ENCODE assay signal across 25 cellular contexts in genomic region chr10:88962336-88962735, GRCh38. TPM values are rescaled to one million over a fixed set of nuclear protein-coding genes. Genes with fewer than 3 reads are reported as not detected.
DNase-seq lines count a peak whose midpoint lies in the region; ATAC-seq and TF ChIP-seq lines count a peak whose summit lies in the region.
"Had no signal": no experiment of that assay in that cellular context is flagged by ENCODE, and none has a peak within 500 bp of the region (broad histone marks: within the 10 kb centered on the region; RNA-seq: fewer than 3 reads in every experiment).

No MANE protein-coding gene starts in this region.

- H3K27ac ChIP-seq in MM.1S (ENCODE audit: low read length): no peak overlapping the region
- no peak overlapping the region for H3K27ac ChIP-seq in PC-9
- H3K27ac ChIP-seq: HL-60, stomach, upper lobe of left lung had no signal

- H3K4me3 ChIP-seq in MM.1S (ENCODE audit: low read length) (no peak overlapping the region), PC-9 (no peak overlapping the region)
- H3K4me3 ChIP-seq: smooth muscle cell, stomach, upper lobe of left lung had no signal

- peaks cover 10% of the 10 kb centered on the region for H3K36me3 Mint-ChIP-seq in activated naive CD8-positive, alpha-beta T cell treated with anti-CD3 and anti-CD28 coated beads, Interleukin-2, amount 10 ng/mL, durations not matched to agents 7 days and 5 days
- peaks cover 2% of the 10 kb centered on the region for H3K36me3 Mint-ChIP-seq in activated naive CD8-positive, alpha-beta T cell treated with anti-CD3 and anti-CD28 coated beads for 36 hours
- H3K36me3 Mint-ChIP-seq in activated CD8-positive, alpha-beta T cell treated with anti-CD3 and anti-CD28 coated beads, Interleukin-2, amount 10 ng/mL, durations not matched to agents 7 days and 5 days (ENCODE audit: low read depth): peaks cover 10% of the 10 kb centered on the region
- H3K36me3 Mint-ChIP-seq in stimulated activated effector memory CD8-positive, alpha-beta T cell treated with anti-CD3 and anti-CD28 coated beads, Interleukin-12 subunit alpha, Interleukin-12 subunit beta, amount 100 ng/mL, for 72 hours: no peaks in the 10 kb centered on the region
- H3K36me3 Mint-ChIP-seq: WTC11 had no signal

- CTCF ChIA-PET in activated CD8-positive, alpha-beta T cell treated with anti-CD3 and anti-CD28 coated beads, Interleukin-2, amount 10 ng/mL, durations not matched to agents 7 days and 5 days (lab: Charles Lee): interaction anchor here (0.6 to 1.3 kb wide), 2 partner anchors 19 to 255 kb away, joined by 3 to 4 read pairs; no protein-coding TSS in a partner anchor
- CTCF ChIA-PET in PC-9 (lab: Charles Lee): no interaction called here

- H3K4me2 ChIP-seq in MM.1S (ENCODE audit: low read depth, low read length) (no peak overlapping the region), PC-9 (no peak overlapping the region)
- H3K4me2 ChIP-seq: smooth muscle cell had no signal

- intact Hi-C loops in PC-9 (cut with micrococcal nuclease; ENCODE audit: unreplicated experiment): no loop called here

- no peaks in the 10 kb centered on the region for H3K27me3 Mint-ChIP-seq in activated naive CD8-positive, alpha-beta T cell treated with anti-CD3 and anti-CD28 coated beads, Interleukin-2, amount 10 ng/mL, durations not matched to agents 7 days and 5 days
- no peaks in the 10 kb centered on the region for H3K27me3 Mint-ChIP-seq in activated naive CD8-positive, alpha-beta T cell treated with anti-CD3 and anti-CD28 coated beads for 36 hours
- H3K27me3 Mint-ChIP-seq in activated CD8-positive, alpha-beta T cell treated with anti-CD3 and anti-CD28 coated beads, Interleukin-2, amount 10 ng/mL, durations not matched to agents 7 days and 5 days (ENCODE audit: low read depth): no peaks in the 10 kb centered on the region

- POLR2A ChIA-PET in activated naive CD8-positive, alpha-beta T cell treated with anti-CD3 and anti-CD28 coated beads, Interleukin-2, amount 10 ng/mL, durations not matched to agents 7 days and 5 days (lab: Charles Lee): interaction anchor here (0.6 to 1.6 kb wide), 5 partner anchors 13 to 207 kb away, joined by 3 to 9 read pairs (median 5); partner anchors contain the start of gene FAS
- POLR2A ChIA-PET in activated CD8-positive, alpha-beta T cell treated with anti-CD3 and anti-CD28 coated beads, Interleukin-2, amount 10 ng/mL, durations not matched to agents 7 days and 5 days (lab: Charles Lee): interaction anchor here (0.6 to 1.1 kb wide), 4 partner anchors 28 to 37 kb away, joined by 3 to 5 read pairs (median 4); partner anchors contain the start of gene FAS
- POLR2A ChIA-PET in PC-9 (lab: Charles Lee; ENCODE audit: unreplicated experiment): no interaction called here

- H3K9me3 ChIP-seq in MM.1S (replicated peaks; ENCODE audit: insufficient read depth, low read length): no peaks in the 10 kb centered on the region
- H3K9me3 ChIP-seq in PC-9 (ENCODE audit: insufficient read depth, low read depth): no peaks in the 10 kb centered on the region
- H3K9me3 ChIP-seq: stomach, upper lobe of left lung had no signal

- peak overlapping the region; percentile 69 for H3K4me3 Mint-ChIP-seq in activated naive CD8-positive, alpha-beta T cell treated with anti-CD3 and anti-CD28 coated beads, Interleukin-2, amount 10 ng/mL, durations not matched to agents 7 days and 5 days
- H3K4me3 Mint-ChIP-seq in activated naive CD8-positive, alpha-beta T cell treated with anti-CD3 and anti-CD28 coated beads for 36 hours: no peak overlapping the region
- peak overlapping the region; percentile 17 for H3K4me3 Mint-ChIP-seq in activated CD8-positive, alpha-beta T cell treated with anti-CD3 and anti-CD28 coated beads, Interleukin-2, amount 10 ng/mL, durations not matched to agents 7 days and 5 days
- H3K4me3 Mint-ChIP-seq in stimulated activated effector memory CD8-positive, alpha-beta T cell treated with anti-CD3 and anti-CD28 coated beads, Interleukin-12 subunit alpha, Interleukin-12 subunit beta, amount 100 ng/mL, for 72 hours: no peak overlapping the region
- H3K4me3 Mint-ChIP-seq: WTC11 had no signal

- H3K36me3 ChIP-seq in MM.1S (replicated peaks; ENCODE audit: insufficient read depth, low read length) (no peaks in the 10 kb centered on the region), PC-9 (ENCODE audit: low read depth) (no peaks in the 10 kb centered on the region)
- H3K36me3 ChIP-seq: stomach, upper lobe of left lung had no signal

- H3K79me2 ChIP-seq in MM.1S (ENCODE audit: low read length) (no peaks in the 10 kb centered on the region), PC-9 (ENCODE audit: low read depth) (no peaks in the 10 kb centered on the region)

- H3K9me3 Mint-ChIP-seq in activated naive CD8-positive, alpha-beta T cell treated with anti-CD3 and anti-CD28 coated beads, Interleukin-2, amount 10 ng/mL, durations not matched to agents 7 days and 5 days: no peaks in the 10 kb centered on the region
- no peaks in the 10 kb centered on the region for H3K9me3 Mint-ChIP-seq in activated naive CD8-positive, alpha-beta T cell treated with anti-CD3 and anti-CD28 coated beads for 36 hours
- no peaks in the 10 kb centered on the region for H3K9me3 Mint-ChIP-seq in activated CD8-positive, alpha-beta T cell treated with anti-CD3 and anti-CD28 coated beads, Interleukin-2, amount 10 ng/mL, durations not matched to agents 7 days and 5 days (ENCODE audit: insufficient read depth)
- no peaks in the 10 kb centered on the region for H3K9me3 Mint-ChIP-seq in stimulated activated effector memory CD8-positive, alpha-beta T cell treated with anti-CD3 and anti-CD28 coated beads, Interleukin-12 subunit alpha, Interleukin-12 subunit beta, amount 100 ng/mL, for 72 hours
- H3K9me3 Mint-ChIP-seq: WTC11 had no signal

- H3K9ac ChIP-seq in MM.1S (ENCODE audit: low read length): no peak overlapping the region

- no TSS peak for BruUV-seq in PC-9 (replicated peaks; lab: Mats Ljungman, UMichigan)

- peaks cover 92% of the 10 kb centered on the region for H3K27me3 ChIP-seq in MM.1S (replicated peaks; ENCODE audit: insufficient read depth, low read length)
- no peaks in the 10 kb centered on the region for H3K27me3 ChIP-seq in PC-9 (ENCODE audit: insufficient read depth, low read depth)
- H3K27me3 ChIP-seq: stomach, upper lobe of left lung had no signal

- no peak for TF ChIP-seq CTCF in MM.1S (IDR thresholded peaks at IDR 0.05; ENCODE audit: low read length)
- no peak for TF ChIP-seq CTCF in PC-9 (conservative IDR thresholded peaks at IDR 0.05)

- H3K4me1 ChIP-seq in MM.1S (ENCODE audit: low read length) (peaks cover 10% of the 10 kb centered on the region; the same call in 1 of the 2 replicates), PC-9 (replicated peaks; ENCODE audit: insufficient read depth) (peaks cover 8% of the 10 kb centered on the region; the same call in 1 of the 2 replicates)

- peak; percentile 93 for ATAC-seq in activated naive CD8-positive, alpha-beta T cell treated with anti-CD3 and anti-CD28 coated beads, Interleukin-2, amount 10 ng/mL, durations not matched to agents 7 days and 5 days (ENCODE audit: low read depth)
- ATAC-seq in activated CD8-positive, alpha-beta T cell treated with anti-CD3 and anti-CD28 coated beads, Interleukin-2, amount 10 ng/mL, durations not matched to agents 7 days and 5 days: peak; percentile 85
- ATAC-seq in stimulated activated effector memory CD8-positive, alpha-beta T cell treated with anti-CD3 and anti-CD28 coated beads, Interleukin-12 subunit alpha, Interleukin-12 subunit beta, amount 100 ng/mL, for 72 hours: no peak
- no peak for ATAC-seq in GM21825 (IDR thresholded peaks at IDR 0.05; ENCODE audit: unreplicated experiment)
- ATAC-seq: WTC11 had no signal

- H3F3A ChIP-seq in MM.1S (ENCODE audit: insufficient read depth, low read length): peaks cover 6% of the 10 kb centered on the region; the same call in 1 of the 2 replicates
- H3F3A ChIP-seq in PC-9 (ENCODE audit: insufficient read depth, low read depth): no peaks in the 10 kb centered on the region

- H3K4me1 Mint-ChIP-seq in activated naive CD8-positive, alpha-beta T cell treated with anti-CD3 and anti-CD28 coated beads, Interleukin-2, amount 10 ng/mL, durations not matched to agents 7 days and 5 days: peaks cover 25% of the 10 kb centered on the region
- peaks cover 20% of the 10 kb centered on the region for H3K4me1 Mint-ChIP-seq in activated naive CD8-positive, alpha-beta T cell treated with anti-CD3 and anti-CD28 coated beads for 36 hours
- peaks cover 32% of the 10 kb centered on the region for H3K4me1 Mint-ChIP-seq in activated CD8-positive, alpha-beta T cell treated with anti-CD3 and anti-CD28 coated beads, Interleukin-2, amount 10 ng/mL, durations not matched to agents 7 days and 5 days (ENCODE audit: low read depth)
- H3K4me1 Mint-ChIP-seq in stimulated activated effector memory CD8-positive, alpha-beta T cell treated with anti-CD3 and anti-CD28 coated beads, Interleukin-12 subunit alpha, Interleukin-12 subunit beta, amount 100 ng/mL, for 72 hours: peaks cover 28% of the 10 kb centered on the region

- no peak for DNase-seq in activated naive CD8-positive, alpha-beta T cell treated with anti-CD3 and anti-CD28 coated beads, Interleukin-2, amount 10 ng/mL, durations not matched to agents 7 days and 5 days
- DNase-seq in activated naive CD8-positive, alpha-beta T cell treated with anti-CD3 and anti-CD28 coated beads for 36 hours: no peak
- DNase-seq in MM.1S (peak; percentile 78), EL (no peak), PC-9 (no peak)
- DNase-seq in activated CD8-positive, alpha-beta T cell treated with anti-CD3 and anti-CD28 coated beads, Interleukin-2, amount 10 ng/mL, durations not matched to agents 7 days and 5 days: no peak
- DNase-seq in stimulated activated effector memory CD8-positive, alpha-beta T cell treated with anti-CD3 and anti-CD28 coated beads, Interleukin-12 subunit alpha, Interleukin-12 subunit beta, amount 100 ng/mL, for 72 hours (ENCODE audit: low spot score in 2 of 2): no peak
- DNase-seq: activated effector memory CD4-positive, alpha-beta T cell treated with Interleukin-2 at 50 U/mL for 16 hours; anterior cingulate cortex; cerebellar nuclear complex; DMS79 treated with DMSO at 0.1 percent for 48 hours; foreskin melanocyte; hypothalamus; islet precursor cell; NCI-H1694; NCI-H2171 treated with DMSO at 0.1 percent for 48 hours; NCI-H526 treated with DMSO at 0.1 percent for 48 hours; SIG-M5; stimulated activated CD4-positive, alpha-beta T cell treated with anti-CD3 and anti-CD28 coated beads, Interleukin-4, amount 100 ng/mL, for 1 hour; stomach; upper lobe of left lung had no signal

- H3K27ac Mint-ChIP-seq in activated naive CD8-positive, alpha-beta T cell treated with anti-CD3 and anti-CD28 coated beads, Interleukin-2, amount 10 ng/mL, durations not matched to agents 7 days and 5 days: peak overlapping the region; percentile 65
- no peak overlapping the region for H3K27ac Mint-ChIP-seq in activated naive CD8-positive, alpha-beta T cell treated with anti-CD3 and anti-CD28 coated beads for 36 hours
- H3K27ac Mint-ChIP-seq in activated CD8-positive, alpha-beta T cell treated with anti-CD3 and anti-CD28 coated beads, Interleukin-2, amount 10 ng/mL, durations not matched to agents 7 days and 5 days: peak overlapping the region; percentile 43
- H3K27ac Mint-ChIP-seq in stimulated activated effector memory CD8-positive, alpha-beta T cell treated with anti-CD3 and anti-CD28 coated beads, Interleukin-12 subunit alpha, Interleukin-12 subunit beta, amount 100 ng/mL, for 72 hours: peak overlapping the region; percentile 30
- H3K27ac Mint-ChIP-seq: WTC11 had no signal

- H4K20me1 ChIP-seq in MM.1S (ENCODE audit: insufficient read depth, low read length) (no peaks in the 10 kb centered on the region), PC-9 (ENCODE audit: insufficient read depth) (no peaks in the 10 kb centered on the region)

- H3K9me2 ChIP-seq in MM.1S (replicated peaks; ENCODE audit: insufficient read depth, low read length): no peaks in the 10 kb centered on the region
- H3K9me2 ChIP-seq in PC-9 (ENCODE audit: insufficient read depth): no peaks in the 10 kb centered on the region

- no peak overlapping the region for H2AFZ ChIP-seq in MM.1S (ENCODE audit: low read length)
- no peak overlapping the region for H2AFZ ChIP-seq in PC-9

RNA-seq across cellular contexts. Expression of gene ACTA2, which starts 9.8 kb away (rescaled TPM):
- total RNA-seq in activated naive CD8-positive, alpha-beta T cell treated with anti-CD3 and anti-CD28 coated beads, Interleukin-2, amount 10 ng/mL, durations not matched to agents 7 days and 5 days: 10 to 100 TPM; 11.0 to 13.8 TPM
- 1 to 10 TPM; 4.7 to 5.0 TPM for total RNA-seq in activated naive CD8-positive, alpha-beta T cell treated with anti-CD3 and anti-CD28 coated beads for 36 hours
- 10 to 100 TPM; 12.9 to 15.0 TPM for total RNA-seq in activated CD8-positive, alpha-beta T cell treated with anti-CD3 and anti-CD28 coated beads, Interleukin-2, amount 10 ng/mL, durations not matched to agents 7 days and 5 days
- 5.3 and 8.4 TPM in 2 replicates for total RNA-seq in PC-9 (2021)

RNA-seq across cellular contexts. Expression of gene FAS, which starts 28.3 kb away (rescaled TPM):
- 10 to 100 TPM; 47.2 to 54.1 TPM for total RNA-seq in activated naive CD8-positive, alpha-beta T cell treated with anti-CD3 and anti-CD28 coated beads, Interleukin-2, amount 10 ng/mL, durations not matched to agents 7 days and 5 days
- total RNA-seq in activated naive CD8-positive, alpha-beta T cell treated with anti-CD3 and anti-CD28 coated beads for 36 hours: 10 to 100 TPM; 31.1 to 33.4 TPM
- 10 to 100 TPM; 58.5 to 62.6 TPM for total RNA-seq in activated CD8-positive, alpha-beta T cell treated with anti-CD3 and anti-CD28 coated beads, Interleukin-2, amount 10 ng/mL, durations not matched to agents 7 days and 5 days
- 7.6 and 8.5 TPM in 2 replicates for total RNA-seq in PC-9 (2021)

Comparison
In these comparisons a context has a peak if more than half of its experiments do, and no peak if none do; other contexts are left out.
1. H3K4me3 Mint-ChIP-seq: peak in activated naive CD8-positive, alpha-beta T cell treated with anti-CD3 and anti-CD28 coated beads, Interleukin-2, amount 10 ng/mL, durations not matched to agents 7 days and 5 days (single experiment) and activated CD8-positive, alpha-beta T cell treated with anti-CD3 and anti-CD28 coated beads, Interleukin-2, amount 10 ng/mL, durations not matched to agents 7 days and 5 days (single experiment); none in activated naive CD8-positive, alpha-beta T cell treated with anti-CD3 and anti-CD28 coated beads for 36 hours (single experiment) and stimulated activated effector memory CD8-positive, alpha-beta T cell treated with anti-CD3 and anti-CD28 coated beads, Interleukin-12 subunit alpha, Interleukin-12 subunit beta, amount 100 ng/mL, for 72 hours (single experiment).
2. ATAC-seq: peak in activated naive CD8-positive, alpha-beta T cell treated with anti-CD3 and anti-CD28 coated beads, Interleukin-2, amount 10 ng/mL, durations not matched to agents 7 days and 5 days (single experiment) and activated CD8-positive, alpha-beta T cell treated with anti-CD3 and anti-CD28 coated beads, Interleukin-2, amount 10 ng/mL, durations not matched to agents 7 days and 5 days (single experiment); none in stimulated activated effector memory CD8-positive, alpha-beta T cell treated with anti-CD3 and anti-CD28 coated beads, Interleukin-12 subunit alpha, Interleukin-12 subunit beta, amount 100 ng/mL, for 72 hours (single experiment) and GM21825 (single experiment).